20 cellular contexts compared by ENCODE assay signal in genomic region chr15:70723927-70724326, GRCh38. TPM values are rescaled to one million over a fixed set of nuclear protein-coding genes. Genes with fewer than 3 reads are reported as not detected.
A peak's percentile ranks its signal among the peaks of the same experiment; 100 is the strongest.
DNase-seq lines count a peak whose midpoint lies in the region; ATAC-seq and TF ChIP-seq lines count a peak whose summit lies in the region.
"Had no signal": no experiment of that assay in that cellular context is flagged by ENCODE, and none has a peak within 500 bp of the region (broad histone marks: within the 10 kb centered on the region; RNA-seq: fewer than 3 reads in every experiment).

No MANE protein-coding gene starts in this region.

- peak overlapping the region; percentile 19 for H3K27ac ChIP-seq in smooth muscle cell (ENCODE audit: low read depth)
- H3K27ac ChIP-seq: BLaER1, C4-2B, GM23248 had no signal

- no peak overlapping the region for H2AFZ ChIP-seq in smooth muscle cell (ENCODE audit: low read depth)
- H2AFZ ChIP-seq: GM23248 had no signal

- H3K4me3 Mint-ChIP-seq in Caco-2 (ENCODE audit: unreplicated experiment) (no peak overlapping the region), chondrocyte (ENCODE audit: unreplicated experiment) (no peak overlapping the region), osteocyte (ENCODE audit: unreplicated experiment) (no peak overlapping the region)
- H3K4me3 Mint-ChIP-seq in effector memory CD8-positive, alpha-beta T cell: no peak overlapping the region
- H3K4me3 Mint-ChIP-seq: B cell; CD4-positive, CD25-positive, alpha-beta regulatory T cell; CD8-positive, alpha-beta T cell had no signal

- CTCF ChIA-PET in Caco-2 (lab: Charles Lee): no interaction called here

- H3K27me3 ChIP-seq in Caco-2 (replicated peaks; ENCODE audit: control insufficient read depth, insufficient read depth, low read length) (no peaks in the 10 kb centered on the region), smooth muscle cell (ENCODE audit: low read depth) (no peaks in the 10 kb centered on the region)
- H3K27me3 ChIP-seq: BLaER1 had no signal

- H3K4me1 ChIP-seq in Caco-2 (peaks cover 32% of the 10 kb centered on the region), smooth muscle cell (ENCODE audit: low read depth) (peaks cover 17% of the 10 kb centered on the region)

- H3K36me3 Mint-ChIP-seq in Caco-2 (ENCODE audit: insufficient read depth, unreplicated experiment): peaks cover 22% of the 10 kb centered on the region
- H3K36me3 Mint-ChIP-seq in chondrocyte (ENCODE audit: low read depth): peaks cover 12% of the 10 kb centered on the region
- peaks cover 31% of the 10 kb centered on the region for H3K36me3 Mint-ChIP-seq in osteocyte (ENCODE audit: unreplicated experiment)
- H3K36me3 Mint-ChIP-seq in effector memory CD8-positive, alpha-beta T cell (ENCODE audit: insufficient read depth): peaks cover 3% of the 10 kb centered on the region
- H3K36me3 Mint-ChIP-seq: CD4-positive, CD25-positive, alpha-beta regulatory T cell; CD8-positive, alpha-beta T cell had no signal

- H3K79me2 ChIP-seq in smooth muscle cell (ENCODE audit: low read depth): peaks cover 99% of the 10 kb centered on the region

- no peak overlapping the region for H3K9ac ChIP-seq in smooth muscle cell (ENCODE audit: low read depth)
- H3K9ac ChIP-seq: BLaER1, GM23248 had no signal

- H3K4me1 Mint-ChIP-seq in Caco-2 (ENCODE audit: low read depth, unreplicated experiment) (peaks cover 30% of the 10 kb centered on the region), chondrocyte (ENCODE audit: low read depth) (peaks cover 54% of the 10 kb centered on the region), osteocyte (ENCODE audit: unreplicated experiment) (peaks cover 51% of the 10 kb centered on the region)
- H3K4me1 Mint-ChIP-seq in effector memory CD8-positive, alpha-beta T cell (ENCODE audit: low read depth in 2 of 2): no peaks in the 10 kb centered on the region
- H3K4me1 Mint-ChIP-seq: B cell; CD4-positive, CD25-positive, alpha-beta regulatory T cell had no signal

- H3K36me3 ChIP-seq in Caco-2 (ENCODE audit: control insufficient read depth, insufficient read depth, low read length): no peaks in the 10 kb centered on the region
- no peaks in the 10 kb centered on the region for H3K36me3 ChIP-seq in smooth muscle cell (ENCODE audit: low read depth)
- H3K36me3 ChIP-seq: BLaER1 had no signal

- intact Hi-C loops in Caco-2 (cut with micrococcal nuclease; ENCODE audit: unreplicated experiment): no loop called here

- no peak overlapping the region for H3K4me3 ChIP-seq in Caco-2 (ENCODE audit: low read depth, low read length)
- no peak overlapping the region for H3K4me3 ChIP-seq in smooth muscle cell
- H3K4me3 ChIP-seq: BLaER1, GM12878, GM23248 had no signal

- DNase-seq in Caco-2 (no peak), chondrocyte (ENCODE audit: low spot score) (no peak), osteocyte (ENCODE audit: extremely low spot score, unreplicated experiment) (no peak), smooth muscle cell (lab: John Stamatoyannopoulos, UW; ENCODE audit: unreplicated experiment) (no peak), NCI-H748 treated with DMSO at 0.1 percent for 48 hours (lab: John Stamatoyannopoulos, UW) (no peak)
- DNase-seq in effector memory CD8-positive, alpha-beta T cell: no peak
- DNase-seq: CD4-positive, CD25-positive, alpha-beta regulatory T cell; CD8-positive, alpha-beta T cell; DMS 273 treated with DMSO at 0.1 percent for 48 hours; DMS79; EL; GDM1; GM23248; H7; HCEC 1CT had no signal

- H3K9me3 ChIP-seq in Caco-2 (no peaks in the 10 kb centered on the region), smooth muscle cell (replicated peaks; ENCODE audit: low read depth) (no peaks in the 10 kb centered on the region)
- H3K9me3 ChIP-seq: BLaER1 had no signal

- peaks cover 13% of the 10 kb centered on the region for H3F3A ChIP-seq in smooth muscle cell (ENCODE audit: low read depth)

- H3K27me3 Mint-ChIP-seq in Caco-2 (ENCODE audit: insufficient read depth, unreplicated experiment) (no peaks in the 10 kb centered on the region), chondrocyte (ENCODE audit: low read depth) (no peaks in the 10 kb centered on the region), osteocyte (ENCODE audit: unreplicated experiment) (no peaks in the 10 kb centered on the region)
- peaks cover 23 to 42% of the 10 kb centered on the region in 2 donors for H3K27me3 Mint-ChIP-seq in effector memory CD8-positive, alpha-beta T cell

- no TSS peak for BruUV-seq in Caco-2 (replicated peaks; lab: Mats Ljungman, UMichigan)

- POLR2A ChIA-PET in Caco-2 (lab: Charles Lee): interaction anchor here (0.7 kb wide), 1 partner anchor 12 kb away, joined by 5 read pairs; no protein-coding TSS in a partner anchor

- ATAC-seq in effector memory CD8-positive, alpha-beta T cell (replicated peaks): no peak
- no peak for ATAC-seq in HG02981 (IDR thresholded peaks at IDR 0.05; ENCODE audit: unreplicated experiment)
- ATAC-seq: CD8-positive, alpha-beta T cell; GM12878 had no signal

- 93% methylated on average over 2 of the region's 2 CpGs for WGBS in smooth muscle cell (ENCODE audit: low lambda C conversion rate)

- H3K27ac Mint-ChIP-seq in Caco-2 (ENCODE audit: unreplicated experiment) (peak overlapping the region; percentile 72), chondrocyte (ENCODE audit: unreplicated experiment) (peak overlapping the region; percentile 70), osteocyte (ENCODE audit: unreplicated experiment) (peak overlapping the region; percentile 1)
- H3K27ac Mint-ChIP-seq in effector memory CD8-positive, alpha-beta T cell: no peak overlapping the region
- H3K27ac Mint-ChIP-seq: B cell; CD4-positive, CD25-positive, alpha-beta regulatory T cell; CD8-positive, alpha-beta T cell had no signal

- no peak overlapping the region for H3K4me2 ChIP-seq in smooth muscle cell
- H3K4me2 ChIP-seq: BLaER1 had no signal

- H3K9me3 Mint-ChIP-seq in Caco-2 (ENCODE audit: unreplicated experiment) (peaks cover 7% of the 10 kb centered on the region), chondrocyte (ENCODE audit: low read depth) (no peaks in the 10 kb centered on the region), osteocyte (ENCODE audit: unreplicated experiment) (no peaks in the 10 kb centered on the region)
- H3K9me3 Mint-ChIP-seq in effector memory CD8-positive, alpha-beta T cell: no peaks in the 10 kb centered on the region
- H3K9me3 Mint-ChIP-seq: CD4-positive, CD25-positive, alpha-beta regulatory T cell; CD8-positive, alpha-beta T cell had no signal

- peaks cover 52% of the 10 kb centered on the region for H4K20me1 ChIP-seq in smooth muscle cell (ENCODE audit: low read depth)
- H4K20me1 ChIP-seq: BLaER1 had no signal

- no peak for TF ChIP-seq CTCF in Caco-2 (IDR thresholded peaks at IDR 0.05; ENCODE audit: insufficient read depth in 1 of 2, low read depth in 1 of 2, low read length in 1 of 2, severe bottlenecking in 1 of 2, unreplicated experiment in 1 of 2)
- no peak for TF ChIP-seq CTCF in chondrocyte (IDR thresholded peaks at IDR 0.05)
- TF ChIP-seq CTCF in osteocyte (IDR thresholded peaks at IDR 0.05): no peak
- no peak for TF ChIP-seq CTCF in smooth muscle cell (IDR thresholded peaks at IDR 0.05; ENCODE audit: borderline replicate concordance, insufficient read depth, poor library complexity, severe bottlenecking)

RNA-seq across cellular contexts. Expression of gene UACA, which starts 39.4 kb away (rescaled TPM):
- total RNA-seq in Caco-2 (2022): 120 and 141 TPM in 2 replicates
- 171 to 275 TPM (median 249 TPM) in 3 replicates for total RNA-seq in chondrocyte
- total RNA-seq in osteocyte: 259 and 264 TPM in 2 replicates
- total RNA-seq in smooth muscle cell: 109 and 121 TPM in 2 replicates
- polyA plus RNA-seq in smooth muscle cell: 147 and 153 TPM in 2 replicates
- total RNA-seq: CD4-positive, CD25-positive, alpha-beta regulatory T cell had no signal

Comparison
In these comparisons a context has a peak if more than half of its experiments do, and no peak if none do; other contexts are left out.
1. H3K27ac Mint-ChIP-seq: peak in Caco-2 (single experiment), chondrocyte (single experiment) and osteocyte (single experiment); none in effector memory CD8-positive, alpha-beta T cell (0 of 2).